In the genomic region with DNA sequence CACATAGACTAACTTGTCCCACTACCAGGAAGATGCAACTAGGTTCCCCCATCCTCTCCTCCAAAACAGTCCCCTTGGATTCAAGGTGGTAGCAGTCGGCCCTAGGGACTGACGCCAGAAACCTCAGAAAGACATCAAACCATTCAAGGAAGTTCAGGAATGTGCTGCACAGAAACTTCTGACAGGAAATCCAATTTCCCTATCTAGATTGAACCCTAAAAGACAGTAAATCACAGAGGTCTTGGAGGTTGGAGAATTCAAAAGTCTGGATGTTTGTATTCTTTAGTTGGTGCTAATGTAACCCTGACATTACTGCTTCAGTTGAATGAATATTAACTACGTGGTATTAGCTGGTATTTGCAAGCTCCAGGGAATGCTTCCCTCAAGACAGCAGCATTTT, we compare ENCODE assay signal across 24 cellular contexts.
DNase-seq lines count a peak whose midpoint lies in the region; ATAC-seq and TF ChIP-seq lines count a peak whose summit lies in the region.
"Had no signal": no experiment of that assay in that cellular context is flagged by ENCODE, and none has a peak within 500 bp of the region (broad histone marks: within the 10 kb centered on the region; RNA-seq: fewer than 3 reads in every experiment).

No MANE protein-coding gene starts in this region.

- H4K91ac ChIP-seq in mesenchymal stem cell (ENCODE audit: low read length): no peak overlapping the region

- H3K4me2 ChIP-seq in KMS-11: peak overlapping the region; percentile 45; the same call in 1 of the 2 replicates
- H3K4me2 ChIP-seq in mesenchymal stem cell (ENCODE audit: low read length, poor library complexity, severe bottlenecking): peak overlapping the region; percentile 11

- no peaks in the 10 kb centered on the region for H3K4me1 Mint-ChIP-seq in activated T-helper 17 cell treated with anti-CD3 and anti-CD28 coated beads, Interleukin-2, amount 50 U/mL, for 72 hours

- no peak overlapping the region for H4K8ac ChIP-seq in mesenchymal stem cell (ENCODE audit: low read length)

- H2BK15ac ChIP-seq in mesenchymal stem cell (ENCODE audit: low read depth, poor library complexity, severe bottlenecking): no peak overlapping the region

- H3K23ac ChIP-seq in mesenchymal stem cell (ENCODE audit: low read length in 2 of 2): no peak overlapping the region

- DNase-seq in AG10803 (ENCODE audit: low read depth) (peak; percentile 17), amniotic epithelial cell (ENCODE audit: low read depth) (peak; percentile 9), mesenchymal stem cell (no peak), left cardiac atrium (no peak), substantia nigra (lab: John Stamatoyannopoulos, UW) (no peak)
- DNase-seq: ACHN, GM23248, H9, KBM-7, MV-4-11, NCI-H1105 treated with DMSO at 0.1 percent for 48 hours, NCI-H2081, NCI-H2171, NCI-H345, NCI-H524, NCI-H774 had no signal

- no peak overlapping the region for H2BK120ac ChIP-seq in mesenchymal stem cell (ENCODE audit: low read depth, low read length)

- H3K9ac ChIP-seq in KMS-11 (no peak overlapping the region), mesenchymal stem cell (ENCODE audit: low read length) (no peak overlapping the region)
- H3K9ac ChIP-seq: BLaER1 treated with 17β-estradiol and CSF1 and Interleukin-3, amounts not matched to agents 10 nM and 100 nM; GM23248 had no signal

- no peaks in the 10 kb centered on the region for H3K9me3 ChIP-seq in mesenchymal stem cell (ENCODE audit: control insufficient read depth, low read length)
- H3K9me3 ChIP-seq: SJSA1 had no signal

- H2AFZ ChIP-seq in KMS-11 (ENCODE audit: low read depth) (no peak overlapping the region; the same call in 1 of the 2 replicates), mesenchymal stem cell (ENCODE audit: low read depth, low read length) (no peak overlapping the region)
- H2AFZ ChIP-seq: GM23248 had no signal

- H3K4me3 ChIP-seq in AG10803 (ENCODE audit: low read length) (no peak overlapping the region), KMS-11 (IDR thresholded peaks at IDR 0.05; ENCODE audit: insufficient read depth, low read depth, low read length) (no peak overlapping the region), mesenchymal stem cell (ENCODE audit: insufficient read depth in 1 of 2, low read depth in 1 of 2, low read length in 2 of 2) (no peak overlapping the region)
- H3K4me3 ChIP-seq: BLaER1 treated with 17β-estradiol and CSF1 and Interleukin-3, amounts not matched to agents 10 nM and 100 nM; GM23248; SJSA1 had no signal

- no peaks in the 10 kb centered on the region for H3K79me1 ChIP-seq in mesenchymal stem cell (replicated peaks; ENCODE audit: low read length, poor library complexity, severe bottlenecking)

- H2BK12ac ChIP-seq in mesenchymal stem cell (ENCODE audit: low read length in 2 of 2): peak overlapping the region in 1 of 2 experiments; percentile 9

- intact Hi-C loops in left cardiac atrium (cut with DNase I): no loop called here

- no peak overlapping the region for H3K4ac ChIP-seq in mesenchymal stem cell (ENCODE audit: low read depth in 1 of 2, low read length in 2 of 2)

- H3K18ac ChIP-seq in mesenchymal stem cell (ENCODE audit: low read depth in 1 of 2, low read length in 2 of 2): peak overlapping the region in 1 of 2 experiments; percentile 35

- H3K14ac ChIP-seq in mesenchymal stem cell (ENCODE audit: low read length in 2 of 2): no peak overlapping the region

- no peak overlapping the region for H3K4me3 Mint-ChIP-seq in activated T-helper 17 cell treated with anti-CD3 and anti-CD28 coated beads, Interleukin-2, amount 50 U/mL, for 72 hours
- H3K4me3 Mint-ChIP-seq: H9 had no signal

- no peaks in the 10 kb centered on the region for H3K9me3 Mint-ChIP-seq in activated T-helper 17 cell treated with anti-CD3 and anti-CD28 coated beads, Interleukin-2, amount 50 U/mL, for 72 hours
- H3K9me3 Mint-ChIP-seq: H9 had no signal

- no peaks in the 10 kb centered on the region for H3K36me3 Mint-ChIP-seq in activated T-helper 17 cell treated with anti-CD3 and anti-CD28 coated beads, Interleukin-2, amount 50 U/mL, for 72 hours (ENCODE audit: low read depth)

- H3K27me3 Mint-ChIP-seq in activated T-helper 17 cell treated with anti-CD3 and anti-CD28 coated beads, Interleukin-2, amount 50 U/mL, for 72 hours: peaks cover 6% of the 10 kb centered on the region

- H2AK5ac ChIP-seq in mesenchymal stem cell (ENCODE audit: low read length, severe bottlenecking): peak overlapping the region; percentile 59

- H3K27me3 ChIP-seq in KMS-11 (ENCODE audit: insufficient read depth, low read depth) (no peaks in the 10 kb centered on the region), mesenchymal stem cell (ENCODE audit: control insufficient read depth in 1 of 2, insufficient read depth in 1 of 2, low read length in 2 of 2) (no peaks in the 10 kb centered on the region)
- H3K27me3 ChIP-seq: BLaER1 treated with 17β-estradiol and CSF1 and Interleukin-3, amounts not matched to agents 10 nM and 100 nM; SJSA1 had no signal

- WGBS in mesenchymal stem cell: 40% methylated on average over 2 of the region's 3 CpGs

- peak overlapping the region; percentile 96; the same call in 1 of the 2 replicates for H3K27ac ChIP-seq in KMS-11
- peak overlapping the region; percentile 98 for H3K27ac ChIP-seq in mesenchymal stem cell (ENCODE audit: low read length, poor library complexity, severe bottlenecking)
- H3K27ac ChIP-seq in substantia nigra (ENCODE audit: low read depth, low read length, poor library complexity, severe bottlenecking): no peak overlapping the region
- H3K27ac ChIP-seq: BLaER1 treated with 17β-estradiol and CSF1 and Interleukin-3, amounts not matched to agents 10 nM and 100 nM; HL-60; SJSA1 had no signal

- H3K27ac Mint-ChIP-seq in activated T-helper 17 cell treated with anti-CD3 and anti-CD28 coated beads, Interleukin-2, amount 50 U/mL, for 72 hours: no peak overlapping the region
- H3K27ac Mint-ChIP-seq: H9 had no signal

- peaks cover 89% of the 10 kb centered on the region for H3K4me1 ChIP-seq in KMS-11 (ENCODE audit: low read depth, poor library complexity, severe bottlenecking)
- H3K4me1 ChIP-seq in mesenchymal stem cell (ENCODE audit: control insufficient read depth, insufficient read depth, low read depth, low read length): peaks cover 18% of the 10 kb centered on the region

- H4K20me1 ChIP-seq in KMS-11 (ENCODE audit: insufficient read depth): no peaks in the 10 kb centered on the region
- H4K20me1 ChIP-seq: BLaER1 treated with 17β-estradiol and CSF1 and Interleukin-3, amounts not matched to agents 10 nM and 100 nM had no signal

- no peaks in the 10 kb centered on the region for H3K79me2 ChIP-seq in KMS-11 (ENCODE audit: insufficient read depth, low read depth)

- H3K36me3 ChIP-seq in KMS-11 (ENCODE audit: insufficient read depth) (no peaks in the 10 kb centered on the region), mesenchymal stem cell (ENCODE audit: control insufficient read depth in 1 of 2, insufficient read depth in 2 of 2, low read depth in 1 of 2, low read length in 2 of 2) (no peaks in the 10 kb centered on the region)
- H3K36me3 ChIP-seq: BLaER1 treated with 17β-estradiol and CSF1 and Interleukin-3, amounts not matched to agents 10 nM and 100 nM; SJSA1 had no signal

- no peak for TF ChIP-seq CTCF in AG10803 (conservative IDR thresholded peaks at IDR 0.05; ENCODE audit: low read length)
- TF ChIP-seq CTCF in KMS-11 (conservative IDR thresholded peaks at IDR 0.05; ENCODE audit: low read depth, low read length): no peak

- H2BK5ac ChIP-seq in mesenchymal stem cell (ENCODE audit: low read depth, low read length, poor library complexity, severe bottlenecking): peak overlapping the region; percentile 95

- no peak for ATAC-seq in activated T-helper 17 cell treated with anti-CD3 and anti-CD28 coated beads, Interleukin-2, amount 50 U/mL, for 72 hours (replicated peaks)
- ATAC-seq in left cardiac atrium (no peak), GM19328 (IDR thresholded peaks at IDR 0.05; ENCODE audit: unreplicated experiment) (no peak)
- ATAC-seq: HepG2, Right ventricle myocardium inferior had no signal

Comparison
In these comparisons a context has a peak if more than half of its experiments do, and no peak if none do; other contexts are left out.
1. DNase-seq: peak in AG10803 (single experiment) and amniotic epithelial cell (single experiment); none in mesenchymal stem cell (single experiment), left cardiac atrium (single experiment) and substantia nigra (0 of 49).